In the genomic region with DNA sequence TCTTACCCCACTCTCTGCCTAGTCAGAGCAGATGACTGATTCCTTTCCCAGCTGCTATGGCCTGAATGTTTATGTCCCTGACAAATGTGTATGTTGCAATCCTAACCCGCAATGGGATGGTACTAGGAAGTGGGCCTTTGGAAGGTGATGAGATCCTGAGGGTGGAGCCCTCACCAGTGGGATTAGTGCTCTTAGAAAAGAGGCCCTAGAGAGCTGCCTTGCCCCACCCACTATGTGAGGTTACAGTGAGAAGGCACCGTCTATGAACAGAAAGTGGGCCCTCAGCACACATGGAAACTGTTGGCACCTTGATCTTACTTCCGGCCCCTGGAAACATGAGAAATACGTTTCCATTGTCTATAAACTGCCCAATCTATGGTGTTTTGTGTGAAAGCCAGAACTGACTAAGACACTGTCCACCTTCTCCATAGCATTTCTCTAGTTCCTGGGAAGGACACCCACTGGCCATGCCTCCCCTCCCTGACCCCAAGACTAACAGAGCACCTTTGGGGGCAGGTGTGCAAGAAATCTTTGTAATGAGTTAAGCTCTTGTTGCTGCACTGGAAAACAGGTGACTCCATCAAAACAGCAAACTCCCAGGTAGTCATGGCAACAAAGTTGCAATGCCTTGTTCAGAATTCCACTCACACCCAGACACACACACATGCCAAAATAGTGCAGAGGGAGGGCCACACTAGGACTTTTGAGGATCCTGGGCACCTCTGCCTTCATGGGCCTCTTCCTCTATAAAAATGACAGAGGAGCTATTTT, we compare ENCODE assay signal across 1 cellular context.
TF ChIP-seq lines count a peak whose summit lies in the region.

No MANE protein-coding gene starts in this region.

TF ChIP-seq in GM23338, 12 proteins besides CTCF, POLR2A, EP300 and RAD21 (continued from another document):
- TF ChIP-seq, protein P1, sequence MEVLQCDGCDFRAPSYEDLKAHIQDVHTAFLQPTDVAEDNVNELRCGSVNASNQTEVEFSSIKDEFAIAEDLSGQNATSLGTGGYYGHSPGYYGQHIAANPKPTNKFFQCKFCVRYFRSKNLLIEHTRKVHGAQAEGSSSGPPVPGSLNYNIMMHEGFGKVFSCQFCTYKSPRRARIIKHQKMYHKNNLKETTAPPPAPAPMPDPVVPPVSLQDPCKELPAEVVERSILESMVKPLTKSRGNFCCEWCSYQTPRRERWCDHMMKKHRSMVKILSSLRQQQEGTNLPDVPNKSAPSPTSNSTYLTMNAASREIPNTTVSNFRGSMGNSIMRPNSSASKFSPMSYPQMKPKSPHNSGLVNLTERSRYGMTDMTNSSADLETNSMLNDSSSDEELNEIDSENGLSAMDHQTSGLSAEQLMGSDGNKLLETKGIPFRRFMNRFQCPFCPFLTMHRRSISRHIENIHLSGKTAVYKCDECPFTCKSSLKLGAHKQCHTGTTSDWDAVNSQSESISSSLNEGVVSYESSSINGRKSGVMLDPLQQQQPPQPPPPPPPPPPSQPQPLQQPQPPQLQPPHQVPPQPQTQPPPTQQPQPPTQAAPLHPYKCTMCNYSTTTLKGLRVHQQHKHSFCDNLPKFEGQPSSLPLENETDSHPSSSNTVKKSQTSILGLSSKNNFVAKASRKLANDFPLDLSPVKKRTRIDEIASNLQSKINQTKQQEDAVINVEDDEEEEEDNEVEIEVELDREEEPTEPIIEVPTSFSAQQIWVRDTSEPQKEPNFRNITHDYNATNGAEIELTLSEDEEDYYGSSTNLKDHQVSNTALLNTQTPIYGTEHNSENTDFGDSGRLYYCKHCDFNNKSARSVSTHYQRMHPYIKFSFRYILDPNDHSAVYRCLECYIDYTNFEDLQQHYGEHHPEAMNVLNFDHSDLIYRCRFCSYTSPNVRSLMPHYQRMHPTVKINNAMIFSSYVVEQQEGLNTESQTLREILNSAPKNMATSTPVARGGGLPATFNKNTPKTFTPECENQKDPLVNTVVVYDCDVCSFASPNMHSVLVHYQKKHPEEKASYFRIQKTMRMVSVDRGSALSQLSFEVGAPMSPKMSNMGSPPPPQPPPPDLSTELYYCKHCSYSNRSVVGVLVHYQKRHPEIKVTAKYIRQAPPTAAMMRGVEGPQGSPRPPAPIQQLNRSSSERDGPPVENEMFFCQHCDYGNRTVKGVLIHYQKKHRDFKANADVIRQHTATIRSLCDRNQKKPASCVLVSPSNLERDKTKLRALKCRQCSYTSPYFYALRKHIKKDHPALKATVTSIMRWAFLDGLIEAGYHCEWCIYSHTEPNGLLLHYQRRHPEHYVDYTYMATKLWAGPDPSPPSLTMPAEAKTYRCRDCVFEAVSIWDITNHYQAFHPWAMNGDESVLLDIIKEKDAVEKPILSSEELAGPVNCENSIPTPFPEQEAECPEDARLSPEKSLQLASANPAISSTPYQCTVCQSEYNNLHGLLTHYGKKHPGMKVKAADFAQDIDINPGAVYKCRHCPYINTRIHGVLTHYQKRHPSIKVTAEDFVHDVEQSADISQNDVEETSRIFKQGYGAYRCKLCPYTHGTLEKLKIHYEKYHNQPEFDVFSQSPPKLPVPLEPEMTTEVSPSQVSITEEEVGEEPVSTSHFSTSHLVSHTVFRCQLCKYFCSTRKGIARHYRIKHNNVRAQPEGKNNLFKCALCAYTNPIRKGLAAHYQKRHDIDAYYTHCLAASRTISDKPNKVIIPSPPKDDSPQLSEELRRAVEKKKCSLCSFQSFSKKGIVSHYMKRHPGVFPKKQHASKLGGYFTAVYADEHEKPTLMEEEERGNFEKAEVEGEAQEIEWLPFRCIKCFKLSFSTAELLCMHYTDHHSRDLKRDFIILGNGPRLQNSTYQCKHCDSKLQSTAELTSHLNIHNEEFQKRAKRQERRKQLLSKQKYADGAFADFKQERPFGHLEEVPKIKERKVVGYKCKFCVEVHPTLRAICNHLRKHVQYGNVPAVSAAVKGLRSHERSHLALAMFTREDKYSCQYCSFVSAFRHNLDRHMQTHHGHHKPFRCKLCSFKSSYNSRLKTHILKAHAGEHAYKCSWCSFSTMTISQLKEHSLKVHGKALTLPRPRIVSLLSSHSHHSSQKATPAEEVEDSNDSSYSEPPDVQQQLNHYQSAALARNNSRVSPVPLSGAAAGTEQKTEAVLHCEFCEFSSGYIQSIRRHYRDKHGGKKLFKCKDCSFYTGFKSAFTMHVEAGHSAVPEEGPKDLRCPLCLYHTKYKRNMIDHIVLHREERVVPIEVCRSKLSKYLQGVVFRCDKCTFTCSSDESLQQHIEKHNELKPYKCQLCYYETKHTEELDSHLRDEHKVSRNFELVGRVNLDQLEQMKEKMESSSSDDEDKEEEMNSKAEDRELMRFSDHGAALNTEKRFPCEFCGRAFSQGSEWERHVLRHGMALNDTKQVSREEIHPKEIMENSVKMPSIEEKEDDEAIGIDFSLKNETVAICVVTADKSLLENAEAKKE (CRISPR knock-in tag; IDR thresholded peaks at IDR 0.05) = no peak
- no peak for TF ChIP-seq ZNF331 (CRISPR knock-in tag; IDR thresholded peaks at IDR 0.05; ENCODE audit: low read depth)
